Comparison of ENCODE assay signal across 8 cellular contexts in the genomic region with DNA sequence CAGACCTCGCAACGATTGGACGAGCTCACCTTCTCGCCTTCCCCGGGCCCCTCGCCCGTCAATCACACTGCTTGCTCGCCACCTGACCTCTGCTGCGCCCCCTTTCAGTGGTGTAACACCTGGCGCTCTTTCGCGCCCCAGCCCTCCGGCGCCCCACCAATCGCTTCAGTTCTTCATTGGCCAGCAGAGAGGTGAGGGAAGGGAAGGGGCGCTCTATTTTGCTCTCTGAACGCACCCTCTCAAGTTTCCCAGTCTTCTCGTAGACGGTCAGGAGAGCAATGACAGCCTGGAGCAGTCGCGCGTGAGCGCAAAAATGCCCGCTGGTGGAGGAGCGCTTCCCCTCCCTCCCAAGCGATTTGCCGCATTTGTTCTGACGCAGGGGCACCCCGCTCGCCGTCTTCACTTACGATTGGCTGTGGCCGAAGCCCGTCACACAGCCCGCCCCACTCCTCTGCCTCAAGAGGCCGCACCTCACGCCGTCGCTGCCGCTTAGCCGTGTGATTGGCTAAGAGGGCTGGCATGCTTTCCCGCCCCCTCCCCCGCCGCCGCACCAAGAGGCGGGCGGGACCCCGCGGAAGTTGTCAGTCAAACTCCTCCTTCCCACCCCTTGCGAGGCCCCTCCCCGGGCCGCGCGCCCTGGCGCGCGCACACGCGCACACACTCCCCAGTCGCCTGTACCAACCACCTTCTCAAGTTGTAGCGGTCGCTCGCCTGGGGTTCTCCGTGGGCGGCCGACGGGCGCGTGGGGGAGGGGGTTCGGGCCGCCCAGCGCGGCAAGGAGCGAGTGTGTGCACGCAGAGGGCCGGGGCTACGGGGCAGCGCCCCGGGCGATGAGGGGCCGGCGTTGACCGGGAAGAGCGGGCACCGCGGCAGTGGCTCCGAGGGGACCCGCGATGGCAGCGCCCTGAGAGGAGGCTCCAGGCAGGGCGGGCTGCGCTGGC. TPM values are rescaled to one million over a fixed set of nuclear protein-coding genes. Genes with fewer than 3 reads are reported as not detected.
DNase-seq lines count a peak whose midpoint lies in the region; ATAC-seq and TF ChIP-seq lines count a peak whose summit lies in the region.

Gene PPP2R5A (plus strand): TSS at position 667 of the 941 bp plus-strand sequence. CDS start 701 bp downstream, outside the sequence.

- H3K36me3 Mint-ChIP-seq in dendritic cell treated with granulocyte-macrophage colony-stimulating factor and Interleukin-4, amounts not matched to agents 40 ng/mL and 50 ng/mL, for 4 days (ENCODE audit: low read depth) = peaks cover 16% of the 10 kb centered on the region

- no peaks in the 10 kb centered on the region for H3K27me3 ChIP-seq in left lung

- DNase-seq in C1 segment of cervical spinal cord (lab: John Stamatoyannopoulos, UW) (peak; percentile 91 to 100 (median 98)), NCI-H748 (lab: John Stamatoyannopoulos, UW; ENCODE audit: unreplicated experiment) (peak; percentile 98), left lung (peak; percentile 99)
- DNase-seq in activated CD4-positive, alpha-beta T cell treated with anti-CD3 and anti-CD28 coated beads, Interleukin-2, amount 50 U/mL, for 24 hours (ENCODE audit: low read depth in 1 of 2, low spot score in 1 of 2) = peak; percentile 93 to 97
- peak; percentile 98 for DNase-seq in stimulated activated CD4-positive, alpha-beta T cell treated with anti-CD3 and anti-CD28 coated beads, Interleukin-4, amount 100 ng/mL, for 1 hour

- H3K27ac ChIP-seq in left lung = peak within 1 kb of the TSS; percentile 98 to 100

- peak; percentile 94 for ATAC-seq in GM19328 (IDR thresholded peaks at IDR 0.05; ENCODE audit: unreplicated experiment)
- ATAC-seq in HG03521 (IDR thresholded peaks at IDR 0.05; ENCODE audit: unreplicated experiment) = peak; percentile 88
- peak; percentile 92 for ATAC-seq in left lung

- peak within 1 kb of the TSS; percentile 89 for H3K27ac Mint-ChIP-seq in dendritic cell treated with granulocyte-macrophage colony-stimulating factor and Interleukin-4, amounts not matched to agents 40 ng/mL and 50 ng/mL, for 4 days

- H3K27me3 Mint-ChIP-seq in dendritic cell treated with granulocyte-macrophage colony-stimulating factor and Interleukin-4, amounts not matched to agents 40 ng/mL and 50 ng/mL, for 4 days = no peaks in the 10 kb centered on the region

- H3K4me1 Mint-ChIP-seq in dendritic cell treated with granulocyte-macrophage colony-stimulating factor and Interleukin-4, amounts not matched to agents 40 ng/mL and 50 ng/mL, for 4 days (ENCODE audit: low read depth) = peaks cover 32% of the 10 kb centered on the region

- intact Hi-C loops in dendritic cell treated with granulocyte-macrophage colony-stimulating factor and Interleukin-4, amounts not matched to agents 40 ng/mL and 50 ng/mL, for 4 days (cut with micrococcal nuclease) = no loop called here
- intact Hi-C loops in left lung (cut with DNase I) = no loop called here

- H3K4me3 ChIP-seq in left lung = peak within 1 kb of the TSS; percentile 86 to 90

- no peaks in the 10 kb centered on the region for H3K9me3 Mint-ChIP-seq in dendritic cell treated with granulocyte-macrophage colony-stimulating factor and Interleukin-4, amounts not matched to agents 40 ng/mL and 50 ng/mL, for 4 days

- peak within 1 kb of the TSS; percentile 89 for H3K4me3 Mint-ChIP-seq in dendritic cell treated with granulocyte-macrophage colony-stimulating factor and Interleukin-4, amounts not matched to agents 40 ng/mL and 50 ng/mL, for 4 days

- peaks cover 17 to 36% of the 10 kb centered on the region in 2 donors for H3K4me1 ChIP-seq in left lung

- H3K9me3 ChIP-seq in left lung = no peaks in the 10 kb centered on the region

- H3K36me3 ChIP-seq in left lung = no peaks in the 10 kb centered on the region

- peak in 1 of 2 donors; percentile 25 for TF ChIP-seq CTCF in left lung (IDR thresholded peaks at IDR 0.05)

RNA-seq across cellular contexts. Expression of gene PPP2R5A, which starts in this region (rescaled TPM):
- total RNA-seq in left lung = 10 to 100 TPM; 61.1 to 71.9 TPM

Comparison
In these comparisons a context has a peak if more than half of its experiments do, and no peak if none do; other contexts are left out.
1. Peak in every context shown above with its lines: DNase-seq, ATAC-seq, H3K4me3 ChIP-seq and H3K27ac ChIP-seq.